19 cellular contexts compared by ENCODE assay signal in genomic region chr6:166009385-166010031, GRCh38.
A peak's percentile ranks its signal among the peaks of the same experiment; 100 is the strongest.
DNase-seq lines count a peak whose midpoint lies in the region; ATAC-seq, FAIRE-seq and TF ChIP-seq lines count a peak whose summit lies in the region.
"Had no signal": no experiment of that assay in that cellular context is flagged by ENCODE, and none has a peak within 500 bp of the region (broad histone marks: within the 10 kb centered on the region; RNA-seq: fewer than 3 reads in every experiment).

No MANE protein-coding gene starts in this region.

- H3K4me2 ChIP-seq in astrocyte (ENCODE audit: low read length) (peak overlapping the region; percentile 98), hepatocyte (peak overlapping the region; percentile 78)

- no peak for ATAC-seq in heart right ventricle
- no peak for ATAC-seq in Right ventricle myocardium inferior
- no peak for ATAC-seq in stimulated activated naive B cell treated with anti-CD40 and anti-IgM and Interleukin-4, amounts not matched to agents 10 μg/mL and 1 μg/mL and 100 μg/mL, for 72 hours (replicated peaks)
- ATAC-seq in GM18519 (IDR thresholded peaks at IDR 0.05; ENCODE audit: low FRiP score, unreplicated experiment): no peak
- ATAC-seq in natural killer cell treated with Interleukin-12 subunit alpha and Interleukin-12 subunit beta and Interleukin-15 and Interleukin-18, amount 100 ng/mL, for 72 hours: no peak

- DNase-seq in heart right ventricle (no peak), Right ventricle myocardium inferior (ENCODE audit: missing footprints) (no peak), astrocyte (ENCODE audit: low read depth) (no peak), hepatocyte (ENCODE audit: low spot score) (no peak)
- DNase-seq in stimulated activated naive B cell treated with anti-CD40 and anti-IgM and Interleukin-4, amounts not matched to agents 10 μg/mL and 1 μg/mL and 100 μg/mL, for 72 hours: no peak
- no peak for DNase-seq in natural killer cell treated with Interleukin-12 subunit alpha and Interleukin-12 subunit beta and Interleukin-15 and Interleukin-18, amount 100 ng/mL, for 72 hours (ENCODE audit: low spot score)
- DNase-seq in activated naive CD4-positive, alpha-beta T cell treated with Interleukin-2 at 50 U/mL for 16 hours: no peak
- DNase-seq: activated naive CD4-positive, alpha-beta T cell treated with anti-CD3 and anti-CD28 coated beads, Interleukin-2, amount 10 ng/mL, durations not matched to agents 7 days and 5 days; CD8-positive, alpha-beta memory T cell; kidney; NCI-H187 treated with DMSO at 0.1 percent for 48 hours; RPMI8226; stimulated activated CD4-positive, alpha-beta T cell treated with anti-CD3 and anti-CD28 coated beads, Interleukin-1b, Interleukin-23, amount 100 ng/mL, for 48 hours had no signal

- TF ChIP-seq CTCF in heart right ventricle (IDR thresholded peaks at IDR 0.05) (no peak), astrocyte (IDR thresholded peaks at IDR 0.05; ENCODE audit: insufficient read depth, low read depth, low read length) (no peak), hepatocyte (IDR thresholded peaks at IDR 0.05; ENCODE audit: poor library complexity) (no peak)

- no peaks in the 10 kb centered on the region for H3K36me3 ChIP-seq in heart right ventricle
- no peaks in the 10 kb centered on the region for H3K36me3 ChIP-seq in astrocyte (ENCODE audit: insufficient read depth, low read length)
- no peaks in the 10 kb centered on the region for H3K36me3 ChIP-seq in hepatocyte (replicated peaks; ENCODE audit: insufficient read depth, low read depth)
- H3K36me3 ChIP-seq: cardiac muscle cell had no signal

- intact Hi-C loops in heart right ventricle (cut with DNase I): loop anchor here in 2 of 10 donors (5.0 to 10.0 kb wide), 2 partner anchors 85 to 88 kb away; no protein-coding TSS in a partner anchor
- intact Hi-C loops in Right ventricle myocardium inferior (cut with DNase I): loop anchor here (5.0 kb wide), 2 partner anchors 88 to 122 kb away; no protein-coding TSS in a partner anchor

- H3K4me3 Mint-ChIP-seq in astrocyte (ENCODE audit: unreplicated experiment): no peak overlapping the region
- no peak overlapping the region for H3K4me3 Mint-ChIP-seq in stimulated activated naive B cell treated with anti-CD40 and anti-IgM and Interleukin-4, amounts not matched to agents 10 μg/mL and 1 μg/mL and 100 μg/mL, for 72 hours
- H3K4me3 Mint-ChIP-seq in natural killer cell treated with Interleukin-12 subunit alpha and Interleukin-12 subunit beta and Interleukin-15 and Interleukin-18, amount 100 ng/mL, for 72 hours: no peak overlapping the region
- H3K4me3 Mint-ChIP-seq: activated naive CD4-positive, alpha-beta T cell treated with anti-CD3 and anti-CD28 coated beads, Interleukin-2, amount 10 ng/mL, durations not matched to agents 7 days and 5 days; T-helper 1 cell treated with Interleukin-12 subunit alpha and Interleukin-12 subunit beta and Interleukin-4 antibody, amounts not matched to agents 30 μg/mL and 1 μg/mL, for 36 hours had no signal

- peak overlapping the region; percentile 79 for H3K9ac ChIP-seq in astrocyte (ENCODE audit: low read length)

- peaks cover 9% of the 10 kb centered on the region for H3K9me3 Mint-ChIP-seq in astrocyte (ENCODE audit: unreplicated experiment)
- H3K9me3 Mint-ChIP-seq in stimulated activated naive B cell treated with anti-CD40 and anti-IgM and Interleukin-4, amounts not matched to agents 10 μg/mL and 1 μg/mL and 100 μg/mL, for 72 hours: peaks cover 1 to 2% of the 10 kb centered on the region in 2 donors
- H3K9me3 Mint-ChIP-seq in natural killer cell treated with Interleukin-12 subunit alpha and Interleukin-12 subunit beta and Interleukin-15 and Interleukin-18, amount 100 ng/mL, for 72 hours: no peaks in the 10 kb centered on the region
- H3K9me3 Mint-ChIP-seq: activated naive CD4-positive, alpha-beta T cell treated with anti-CD3 and anti-CD28 coated beads, Interleukin-2, amount 10 ng/mL, durations not matched to agents 7 days and 5 days; T-helper 1 cell treated with Interleukin-12 subunit alpha and Interleukin-12 subunit beta and Interleukin-4 antibody, amounts not matched to agents 30 μg/mL and 1 μg/mL, for 36 hours had no signal

- H3K36me3 Mint-ChIP-seq in astrocyte (ENCODE audit: low read depth, unreplicated experiment): no peaks in the 10 kb centered on the region
- H3K36me3 Mint-ChIP-seq in stimulated activated naive B cell treated with anti-CD40 and anti-IgM and Interleukin-4, amounts not matched to agents 10 μg/mL and 1 μg/mL and 100 μg/mL, for 72 hours: no peaks in the 10 kb centered on the region
- H3K36me3 Mint-ChIP-seq in natural killer cell treated with Interleukin-12 subunit alpha and Interleukin-12 subunit beta and Interleukin-15 and Interleukin-18, amount 100 ng/mL, for 72 hours: no peaks in the 10 kb centered on the region
- H3K36me3 Mint-ChIP-seq: CD8-positive, alpha-beta memory T cell had no signal

- FAIRE-seq in astrocyte (lab: Jason Lieb, UNC): peak; percentile 43
- FAIRE-seq: A204.1, endothelial cell of umbilical vein, kidney had no signal

- no peaks in the 10 kb centered on the region for H3K9me2 ChIP-seq in hepatocyte (replicated peaks; ENCODE audit: insufficient read depth)

- H3K27ac ChIP-seq in heart right ventricle (no peak overlapping the region), astrocyte (ENCODE audit: low read depth, low read length) (no peak overlapping the region), hepatocyte (no peak overlapping the region)
- H3K27ac ChIP-seq: cardiac muscle cell had no signal

- H2AFZ ChIP-seq in astrocyte (ENCODE audit: low read depth, low read length) (no peak overlapping the region), hepatocyte (no peak overlapping the region)

- H4K20me1 ChIP-seq in astrocyte (ENCODE audit: insufficient read depth, low read length): no peaks in the 10 kb centered on the region
- no peaks in the 10 kb centered on the region for H4K20me1 ChIP-seq in hepatocyte (ENCODE audit: insufficient read depth, poor library complexity, severe bottlenecking)

- no peaks in the 10 kb centered on the region for H3K79me2 ChIP-seq in astrocyte (ENCODE audit: insufficient read depth, low read length)
- H3K79me2 ChIP-seq in hepatocyte: no peaks in the 10 kb centered on the region

- WGBS in heart right ventricle, 2 donors: 59 to 66% methylated on average over 8 of the region's 8 CpGs
- WGBS in hepatocyte (ENCODE audit: low lambda C conversion rate, missing lambda C conversion rate): 68% methylated on average over 8 of the region's 8 CpGs

- peaks cover 4 to 45% (median 28%) of the 10 kb centered on the region in 9 donors for H3K4me1 ChIP-seq in heart right ventricle
- H3K4me1 ChIP-seq in astrocyte (ENCODE audit: insufficient read depth, low read length): peaks cover 31% of the 10 kb centered on the region
- peaks cover 23% of the 10 kb centered on the region for H3K4me1 ChIP-seq in hepatocyte (ENCODE audit: insufficient read depth)

- H3K4me1 Mint-ChIP-seq in astrocyte (ENCODE audit: low read depth, unreplicated experiment): peaks cover 21% of the 10 kb centered on the region
- H3K4me1 Mint-ChIP-seq in stimulated activated naive B cell treated with anti-CD40 and anti-IgM and Interleukin-4, amounts not matched to agents 10 μg/mL and 1 μg/mL and 100 μg/mL, for 72 hours: peaks cover 0 to 7% of the 10 kb centered on the region in 2 donors
- H3K4me1 Mint-ChIP-seq in natural killer cell treated with Interleukin-12 subunit alpha and Interleukin-12 subunit beta and Interleukin-15 and Interleukin-18, amount 100 ng/mL, for 72 hours (ENCODE audit: low read depth in 2 of 2): peaks cover 0 to 4% of the 10 kb centered on the region in 2 donors
- H3K4me1 Mint-ChIP-seq: activated naive CD4-positive, alpha-beta T cell treated with anti-CD3 and anti-CD28 coated beads, Interleukin-2, amount 10 ng/mL, durations not matched to agents 7 days and 5 days had no signal

- peaks cover 52% of the 10 kb centered on the region for H3K27me3 Mint-ChIP-seq in astrocyte (ENCODE audit: low read depth, unreplicated experiment)
- peaks cover 55 to 64% of the 10 kb centered on the region in 2 donors for H3K27me3 Mint-ChIP-seq in stimulated activated naive B cell treated with anti-CD40 and anti-IgM and Interleukin-4, amounts not matched to agents 10 μg/mL and 1 μg/mL and 100 μg/mL, for 72 hours
- H3K27me3 Mint-ChIP-seq in natural killer cell treated with Interleukin-12 subunit alpha and Interleukin-12 subunit beta and Interleukin-15 and Interleukin-18, amount 100 ng/mL, for 72 hours: peaks cover 39 to 45% of the 10 kb centered on the region in 2 donors

- H3K27me3 ChIP-seq in heart right ventricle: peaks cover 5 to 87% (median 78%) of the 10 kb centered on the region in 7 donors
- no peaks in the 10 kb centered on the region for H3K27me3 ChIP-seq in astrocyte (ENCODE audit: insufficient read depth, low read length)
- H3K27me3 ChIP-seq in hepatocyte: peaks cover 66% of the 10 kb centered on the region

- no peak overlapping the region for H3K27ac Mint-ChIP-seq in astrocyte (ENCODE audit: unreplicated experiment)
- peak overlapping the region; percentile 73 for H3K27ac Mint-ChIP-seq in stimulated activated naive B cell treated with anti-CD40 and anti-IgM and Interleukin-4, amounts not matched to agents 10 μg/mL and 1 μg/mL and 100 μg/mL, for 72 hours
- no peak overlapping the region for H3K27ac Mint-ChIP-seq in natural killer cell treated with Interleukin-12 subunit alpha and Interleukin-12 subunit beta and Interleukin-15 and Interleukin-18, amount 100 ng/mL, for 72 hours
- H3K27ac Mint-ChIP-seq: activated naive CD4-positive, alpha-beta T cell treated with anti-CD3 and anti-CD28 coated beads, Interleukin-2, amount 10 ng/mL, durations not matched to agents 7 days and 5 days; progenitor cell of endocrine pancreas; T-helper 1 cell treated with Interleukin-12 subunit alpha and Interleukin-12 subunit beta and Interleukin-4 antibody, amounts not matched to agents 30 μg/mL and 1 μg/mL, for 36 hours had no signal

- H3K9me3 ChIP-seq in heart right ventricle: no peaks in the 10 kb centered on the region
- H3K9me3 ChIP-seq in astrocyte (ENCODE audit: insufficient read depth, low read depth, low read length): no peaks in the 10 kb centered on the region
- H3K9me3 ChIP-seq in hepatocyte (ENCODE audit: low read depth): no peaks in the 10 kb centered on the region

- H3K4me3 ChIP-seq in heart right ventricle: peak overlapping the region in 6 of 10 donors; percentile 8 to 51 (median 44)
- H3K4me3 ChIP-seq in astrocyte (ENCODE audit: insufficient read depth, low read depth, low read length): peak overlapping the region; percentile 70
- no peak overlapping the region for H3K4me3 ChIP-seq in hepatocyte
